In genomic region chr7:73734619-73735525, GRCh38 we compare ENCODE assay signal across 8 cellular contexts. TPM values are rescaled to one million over a fixed set of nuclear protein-coding genes. Genes with fewer than 3 reads are reported as not detected.
DNase-seq lines count a peak whose midpoint lies in the region; ATAC-seq and TF ChIP-seq lines count a peak whose summit lies in the region.

No MANE protein-coding gene starts in this region.

- H3K36me3 ChIP-seq in KMS-11 (ENCODE audit: insufficient read depth) = no peaks in the 10 kb centered on the region; the same call in 1 of the 2 replicates
- H3K36me3 ChIP-seq in PC-3 (ENCODE audit: low read depth, low read length) = peaks cover 7% of the 10 kb centered on the region; the same call in 1 of the 2 replicates
- no peaks in the 10 kb centered on the region for H3K36me3 ChIP-seq in neural progenitor cell
- H3K36me3 ChIP-seq in thoracic aorta = peaks cover 6% of the 10 kb centered on the region

- H3K4me3 Mint-ChIP-seq in neural progenitor cell = peak overlapping the region; percentile 21

- no TSS peak for BruUV-seq in PC-3 (replicated peaks; lab: Mats Ljungman, UMichigan)

- H3K27me3 Mint-ChIP-seq in neural progenitor cell (ENCODE audit: insufficient read depth, low read depth) = peaks cover 11% of the 10 kb centered on the region

- H3K79me2 ChIP-seq in KMS-11 (ENCODE audit: insufficient read depth, low read depth) (peaks cover 11% of the 10 kb centered on the region; the same call in 1 of the 2 replicates), PC-3 (ENCODE audit: low read length) (peaks cover 21% of the 10 kb centered on the region), neural progenitor cell (ENCODE audit: low read depth) (peaks cover 5% of the 10 kb centered on the region)

- no peaks in the 10 kb centered on the region for H3F3A ChIP-seq in PC-3 (ENCODE audit: low read length, unreplicated experiment)
- peaks cover 13% of the 10 kb centered on the region for H3F3A ChIP-seq in neural progenitor cell (ENCODE audit: low read depth)

- POLR2A ChIA-PET in PC-3 (lab: Charles Lee; ENCODE audit: unreplicated experiment) = interaction anchor here (0.7 kb wide), 2 partner anchors 17 to 28 kb away, joined by 4 read pairs; no protein-coding TSS in a partner anchor

- peaks cover 20% of the 10 kb centered on the region for H3K4me1 Mint-ChIP-seq in neural progenitor cell

- H3K4me3 ChIP-seq in AG10803 (ENCODE audit: low read length) (no peak overlapping the region), KMS-11 (IDR thresholded peaks at IDR 0.05; ENCODE audit: insufficient read depth, low read depth, low read length) (no peak overlapping the region), PC-3 (ENCODE audit: low read length) (no peak overlapping the region), neural progenitor cell (no peak overlapping the region), thoracic aorta (no peak overlapping the region)

- peak; percentile 82 for TF ChIP-seq CTCF in AG10803 (conservative IDR thresholded peaks at IDR 0.05; ENCODE audit: low read length)
- peak; percentile 88 for TF ChIP-seq CTCF in KMS-11 (conservative IDR thresholded peaks at IDR 0.05; ENCODE audit: low read depth, low read length)
- TF ChIP-seq CTCF in PC-3 (conservative IDR thresholded peaks at IDR 0.05; ENCODE audit: low read depth, low read length) = peak; percentile 90
- TF ChIP-seq CTCF in neural progenitor cell (IDR thresholded peaks at IDR 0.05) = peak; percentile 86
- peak; percentile 65 for TF ChIP-seq CTCF in thoracic aorta (IDR thresholded peaks at IDR 0.05)

- H3K36me3 Mint-ChIP-seq in neural progenitor cell = peaks cover 3% of the 10 kb centered on the region

- H3K9me2 ChIP-seq in PC-3 (replicated peaks; ENCODE audit: low read length) = no peaks in the 10 kb centered on the region

- H3K4me1 ChIP-seq in KMS-11 (ENCODE audit: low read depth, poor library complexity, severe bottlenecking) = peaks cover 37% of the 10 kb centered on the region
- H3K4me1 ChIP-seq in PC-3 (ENCODE audit: insufficient read depth, low read length) = peaks cover 18% of the 10 kb centered on the region
- H3K4me1 ChIP-seq in neural progenitor cell = no peaks in the 10 kb centered on the region
- peaks cover 5 to 16% of the 10 kb centered on the region in 2 donors for H3K4me1 ChIP-seq in thoracic aorta (ENCODE audit: control insufficient read depth in 1 of 2, low read depth in 2 of 2)

- DNase-seq in AG10803 (ENCODE audit: low read depth) (peak; percentile 90), PC-3 (peak; percentile 94), activated T-cell treated with anti-CD3 and anti-CD28 coated beads for 4 hours (peak; percentile 77), fibroblast of gingiva (ENCODE audit: low read depth) (peak; percentile 94), neural progenitor cell (ENCODE audit: low spot score) (peak; percentile 90), thoracic aorta (ENCODE audit: low spot score) (no peak)

- H2AFZ ChIP-seq in KMS-11 (ENCODE audit: low read depth) (no peak overlapping the region), PC-3 (ENCODE audit: low read length) (no peak overlapping the region), neural progenitor cell (replicated peaks) (no peak overlapping the region)

- H3K4me2 ChIP-seq in KMS-11 = no peak overlapping the region
- H3K4me2 ChIP-seq in PC-3 (ENCODE audit: low read length) = no peak overlapping the region
- no peak overlapping the region for H3K4me2 ChIP-seq in neural progenitor cell

- no peak overlapping the region for H3K27ac Mint-ChIP-seq in neural progenitor cell

- H3K9me3 ChIP-seq in PC-3 (ENCODE audit: low read length) = no peaks in the 10 kb centered on the region
- H3K9me3 ChIP-seq in neural progenitor cell (ENCODE audit: low read depth) = no peaks in the 10 kb centered on the region
- no peaks in the 10 kb centered on the region for H3K9me3 ChIP-seq in thoracic aorta

- H3K27me3 ChIP-seq in KMS-11 (ENCODE audit: insufficient read depth, low read depth) = no peaks in the 10 kb centered on the region
- no peaks in the 10 kb centered on the region for H3K27me3 ChIP-seq in PC-3 (ENCODE audit: low read length)
- H3K27me3 ChIP-seq in neural progenitor cell = no peaks in the 10 kb centered on the region
- no peaks in the 10 kb centered on the region for H3K27me3 ChIP-seq in thoracic aorta (replicated peaks; ENCODE audit: insufficient read depth)

- intact Hi-C loops in PC-3 (cut with micrococcal nuclease) = loop anchor here (1.0 kb wide), 1 partner anchor 120 kb away; no protein-coding TSS in a partner anchor

- TF ChIP-seq POLR2A in GM19193 (IDR thresholded peaks at IDR 0.05; ENCODE audit: extremely low read depth, insufficient read depth, insufficient read length) = peak; percentile 19

- H3K9me3 Mint-ChIP-seq in neural progenitor cell = no peaks in the 10 kb centered on the region

- CTCF ChIA-PET in PC-3 (lab: Charles Lee) = interaction anchor here (0.5 to 1.2 kb wide), 3 partner anchors 28 to 126 kb away, joined by 3 to 7 read pairs (median 4); no protein-coding TSS in a partner anchor

- H3K9ac ChIP-seq in KMS-11 = no peak overlapping the region
- H3K9ac ChIP-seq in PC-3 (ENCODE audit: low read length) = no peak overlapping the region
- no peak overlapping the region for H3K9ac ChIP-seq in neural progenitor cell

- H3K27ac ChIP-seq in KMS-11 (peak overlapping the region; percentile 23; the same call in 1 of the 2 replicates), PC-3 (ENCODE audit: low read length) (peak overlapping the region; percentile 36), neural progenitor cell (no peak overlapping the region), thoracic aorta (peak overlapping the region in 1 of 2 donors; percentile 11)

- H4K20me1 ChIP-seq in KMS-11 (ENCODE audit: insufficient read depth) (peaks cover 4% of the 10 kb centered on the region; the same call in 1 of the 2 replicates), PC-3 (ENCODE audit: low read length) (peaks cover 10% of the 10 kb centered on the region; the same call in 1 of the 2 replicates), neural progenitor cell (ENCODE audit: low read depth) (peaks cover 7% of the 10 kb centered on the region)

- peak; percentile 65 for ATAC-seq in PC-3
- no peak for ATAC-seq in thoracic aorta (ENCODE audit: insufficient number of reproducible peaks, low FRiP score, low read depth)

RNA-seq across cellular contexts. Expression of gene ABHD11, which starts 3.7 kb away (rescaled TPM):
- total RNA-seq in PC-3 (2014; rRNA removed) (38.6 and 41.4 TPM in 2 replicates), neural progenitor cell (ENCODE audit: low replicate concordance) (9.3 and 15.1 TPM in 2 replicates), thoracic aorta (10 to 100 TPM in 1 of 2 donors, 1 to 10 TPM in 1; 2.5 to 16.9 TPM)

RNA-seq across cellular contexts. Expression of gene STX1A, which starts 15.4 kb away (rescaled TPM):
- total RNA-seq in PC-3 (2014; rRNA removed) = 145 and 163 TPM in 2 replicates
- total RNA-seq in neural progenitor cell (ENCODE audit: low replicate concordance) = 21.9 and 29.0 TPM in 2 replicates
- 10 to 100 TPM; 10.3 to 16.8 TPM for total RNA-seq in thoracic aorta

RNA-seq across cellular contexts. Expression of gene CLDN3, which starts 35.2 kb away (rescaled TPM):
- 51.6 and 70.7 TPM in 2 replicates for total RNA-seq in PC-3 (2014; rRNA removed)
- total RNA-seq in neural progenitor cell (ENCODE audit: low replicate concordance) = 1.6 and 14.2 TPM in 2 replicates
- total RNA-seq in thoracic aorta = not detected

RNA-seq across cellular contexts. Expression of gene BUD23, which starts 51.5 kb away (rescaled TPM):
- total RNA-seq in PC-3 (2014; rRNA removed) (124 and 138 TPM in 2 replicates), neural progenitor cell (ENCODE audit: low replicate concordance) (22.8 and 41.6 TPM in 2 replicates), thoracic aorta (10 to 100 TPM; 36.9 to 51.0 TPM)

RNA-seq across cellular contexts. Expression of gene DNAJC30, which starts 51.6 kb away (rescaled TPM):
- 2.9 and 4.8 TPM in 2 replicates for total RNA-seq in PC-3 (2014; rRNA removed)
- 0.94 and 2.6 TPM in 2 replicates for total RNA-seq in neural progenitor cell (ENCODE audit: low replicate concordance)
- total RNA-seq in thoracic aorta = 1 to 10 TPM; 3.9 to 7.8 TPM
